9 cellular contexts compared by ENCODE assay signal in the genomic region with DNA sequence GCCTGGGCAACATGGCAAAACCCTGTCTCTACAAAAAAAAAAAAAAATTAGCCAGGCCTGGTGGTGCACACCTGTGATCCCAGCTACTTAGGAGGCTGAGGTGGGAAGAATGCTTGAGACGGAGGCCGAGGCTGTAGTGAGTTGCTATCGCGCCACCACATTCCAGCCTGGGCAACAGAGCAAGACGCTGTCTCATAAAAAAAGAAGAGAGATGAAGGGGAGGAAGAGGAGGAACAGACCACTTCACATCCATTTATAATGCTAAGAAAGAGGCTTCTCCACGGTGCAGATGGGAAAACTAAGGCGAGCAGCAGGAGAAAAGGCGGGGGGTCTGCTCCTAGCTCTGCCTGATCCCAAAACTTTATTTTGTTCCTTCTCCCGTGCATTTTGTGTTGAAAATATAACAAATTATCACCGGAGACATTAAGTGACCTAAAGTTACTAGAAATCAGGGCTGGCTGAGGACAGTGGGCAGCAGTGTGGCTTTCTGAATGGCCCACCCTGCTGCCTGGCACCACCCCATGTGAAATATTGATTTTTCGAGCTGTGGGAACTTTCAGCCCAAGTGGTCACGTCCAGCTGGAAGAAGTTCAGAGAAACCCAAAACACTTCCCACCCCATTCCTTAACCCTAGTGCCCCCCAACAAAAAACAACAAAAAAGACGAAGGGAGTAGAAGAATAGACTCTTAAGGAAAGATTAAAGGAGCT. TPM values are rescaled to one million over a fixed set of nuclear protein-coding genes. Genes with fewer than 3 reads are reported as not detected.
DNase-seq lines count a peak whose midpoint lies in the region; ATAC-seq lines count a peak whose summit lies in the region.
"Had no signal": no experiment of that assay in that cellular context is flagged by ENCODE, and none has a peak within 500 bp of the region (broad histone marks: within the 10 kb centered on the region; RNA-seq: fewer than 3 reads in every experiment).

No MANE protein-coding gene starts in this region.

- H3K9me3 ChIP-seq in mesodermal cell (ENCODE audit: control insufficient read depth, low read length) (no peaks in the 10 kb centered on the region), thymus (ENCODE audit: control insufficient read depth) (no peaks in the 10 kb centered on the region)

- H3K4me3 ChIP-seq in mesodermal cell (ENCODE audit: extremely low read depth, insufficient read depth, low read length, poor library complexity, severe bottlenecking), result no peak overlapping the region
- H3K4me3 ChIP-seq in thymus (ENCODE audit: low read length), result no peak overlapping the region
- H3K4me3 ChIP-seq: K562 had no signal

- H3K27me3 Mint-ChIP-seq in activated T-cell treated with anti-CD3 and anti-CD28 coated beads, Interleukin-2, amount 50 U/mL, for 24 hours, result no peaks in the 10 kb centered on the region
- H3K27me3 Mint-ChIP-seq in activated naive CD8-positive, alpha-beta T cell treated with anti-CD3 and anti-CD28 coated beads, Interleukin-2, amount 50 U/mL, for 24 hours, result no peaks in the 10 kb centered on the region

- no peak for DNase-seq in activated T-cell treated with anti-CD3 and anti-CD28 coated beads, Interleukin-2, amount 50 U/mL, for 24 hours
- DNase-seq in activated T-cell treated with anti-CD3 and anti-CD28 coated beads for 4 hours, result no peak
- DNase-seq in activated naive CD8-positive, alpha-beta T cell treated with anti-CD3 and anti-CD28 coated beads, Interleukin-2, amount 50 U/mL, for 24 hours, result no peak
- DNase-seq in NCI-H1436 (lab: John Stamatoyannopoulos, UW), result no peak
- no peak for DNase-seq in NCI-H146 (lab: John Stamatoyannopoulos, UW)

- peaks cover 91% of the 10 kb centered on the region for H3K4me1 Mint-ChIP-seq in activated T-cell treated with anti-CD3 and anti-CD28 coated beads, Interleukin-2, amount 50 U/mL, for 24 hours (ENCODE audit: low read depth)
- peaks cover 96% of the 10 kb centered on the region for H3K4me1 Mint-ChIP-seq in activated naive CD8-positive, alpha-beta T cell treated with anti-CD3 and anti-CD28 coated beads, Interleukin-2, amount 50 U/mL, for 24 hours

- WGBS in mesodermal cell (ENCODE audit: insufficient coverage in 2 of 2), 2 experiments, result 95 to 100% methylated on average over 3 to 6 of the region's 13 CpGs
- WGBS in thymus, result 94% methylated on average over 13 of the region's 13 CpGs

- H3K9me3 Mint-ChIP-seq in activated T-cell treated with anti-CD3 and anti-CD28 coated beads, Interleukin-2, amount 50 U/mL, for 24 hours, result no peaks in the 10 kb centered on the region
- no peaks in the 10 kb centered on the region for H3K9me3 Mint-ChIP-seq in activated naive CD8-positive, alpha-beta T cell treated with anti-CD3 and anti-CD28 coated beads, Interleukin-2, amount 50 U/mL, for 24 hours

- no peaks in the 10 kb centered on the region for H3K27me3 ChIP-seq in thymus (ENCODE audit: control insufficient read depth, insufficient read depth)

- peak overlapping the region; percentile 23 for H3K27ac ChIP-seq in mesodermal cell (ENCODE audit: low read depth, low read length, severe bottlenecking)
- H3K27ac ChIP-seq in thymus (ENCODE audit: low read depth), result peak overlapping the region; percentile 95

- peaks cover 93% of the 10 kb centered on the region for H3K36me3 ChIP-seq in mesodermal cell (ENCODE audit: control insufficient read depth, insufficient read depth, low read length)
- H3K36me3 ChIP-seq in thymus (ENCODE audit: control insufficient read depth, insufficient read depth), result peaks cover 28% of the 10 kb centered on the region

- H3K4me1 ChIP-seq in mesodermal cell (ENCODE audit: control insufficient read depth, insufficient read depth, low read length, poor library complexity, severe bottlenecking) (peaks cover 76% of the 10 kb centered on the region), thymus (ENCODE audit: control insufficient read depth, insufficient read depth, low read length) (peaks cover 70% of the 10 kb centered on the region)

- H3K36me3 Mint-ChIP-seq in activated T-cell treated with anti-CD3 and anti-CD28 coated beads, Interleukin-2, amount 50 U/mL, for 24 hours (ENCODE audit: low read depth), result peaks cover 93% of the 10 kb centered on the region
- peaks cover 60% of the 10 kb centered on the region for H3K36me3 Mint-ChIP-seq in activated naive CD8-positive, alpha-beta T cell treated with anti-CD3 and anti-CD28 coated beads, Interleukin-2, amount 50 U/mL, for 24 hours (ENCODE audit: low read depth)

- ATAC-seq in activated naive CD8-positive, alpha-beta T cell treated with anti-CD3 and anti-CD28 coated beads, Interleukin-2, amount 50 U/mL, for 24 hours, result no peak
- no peak for ATAC-seq in HG03469 (IDR thresholded peaks at IDR 0.05; ENCODE audit: unreplicated experiment)
- ATAC-seq: K562 had no signal

- H3K4me3 Mint-ChIP-seq in activated T-cell treated with anti-CD3 and anti-CD28 coated beads, Interleukin-2, amount 50 U/mL, for 24 hours, result peak overlapping the region; percentile 77
- peak overlapping the region; percentile 77 for H3K4me3 Mint-ChIP-seq in activated naive CD8-positive, alpha-beta T cell treated with anti-CD3 and anti-CD28 coated beads, Interleukin-2, amount 50 U/mL, for 24 hours

- peak overlapping the region; percentile 97 for H3K27ac Mint-ChIP-seq in activated T-cell treated with anti-CD3 and anti-CD28 coated beads, Interleukin-2, amount 50 U/mL, for 24 hours
- peak overlapping the region; percentile 82 for H3K27ac Mint-ChIP-seq in activated naive CD8-positive, alpha-beta T cell treated with anti-CD3 and anti-CD28 coated beads, Interleukin-2, amount 50 U/mL, for 24 hours

RNA-seq across cellular contexts. Expression of a gene that starts 9.5 kb away (rescaled TPM):
- 360 TPM for polyA plus RNA-seq in mesodermal cell (2013, experiment 1 of 2)
- polyA plus RNA-seq in mesodermal cell (2013, experiment 2 of 2), result 289 TPM
- 155 TPM for polyA plus RNA-seq in thymus
